Comparison of ENCODE assay signal across 8 cellular contexts in the genomic region with DNA sequence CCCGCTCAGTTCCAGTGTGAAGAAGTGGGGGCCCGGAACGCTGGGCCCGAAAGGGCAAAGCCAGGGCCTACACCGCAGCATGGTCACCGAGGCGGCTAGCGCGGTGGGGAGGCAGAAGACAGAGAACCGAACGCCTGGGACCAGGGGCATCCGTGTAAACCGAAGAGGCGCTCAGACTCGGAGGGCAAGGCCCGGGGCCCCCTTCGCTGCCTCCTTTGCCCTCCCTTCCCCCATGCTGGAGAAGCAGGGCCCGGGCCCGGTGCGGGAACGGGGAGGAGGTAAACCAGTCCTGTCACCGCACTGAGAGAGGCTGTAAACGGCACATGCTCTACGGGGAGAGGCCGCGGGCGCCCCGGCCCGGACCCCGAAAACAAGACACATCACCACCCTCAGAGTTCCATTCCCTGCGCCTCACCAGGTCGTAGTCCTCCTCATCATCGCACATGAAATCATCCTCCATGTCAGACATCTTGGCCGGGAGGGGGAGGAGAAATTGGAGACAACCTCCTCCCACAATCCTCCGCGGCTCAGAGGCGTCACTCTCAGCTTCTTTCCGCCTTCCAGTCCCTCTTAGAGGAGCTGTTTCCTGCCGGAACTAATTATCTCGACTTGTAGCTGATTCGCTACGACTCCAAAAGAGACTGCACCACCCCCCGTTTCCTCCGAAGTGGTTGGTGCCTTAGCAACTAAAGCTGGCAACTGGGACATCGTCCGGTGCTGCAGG. TPM values are rescaled to one million over a fixed set of nuclear protein-coding genes. Genes with fewer than 3 reads are reported as not detected.
DNase-seq lines count a peak whose midpoint lies in the region; ATAC-seq and TF ChIP-seq lines count a peak whose summit lies in the region.

TSS of gene COPS2 (minus strand) at position 490 of the 724 bp plus-strand sequence. CDS start at position 469, 21 bp downstream.

- no peaks in the 10 kb centered on the region for H3K9me3 ChIP-seq in upper lobe of right lung

- ATAC-seq in HG02870 (IDR thresholded peaks at IDR 0.05; ENCODE audit: unreplicated experiment) (peak; percentile 82), left cardiac atrium (peak; percentile 99), upper lobe of right lung (peak; percentile 100)

- peaks cover 24% of the 10 kb centered on the region for H3K4me1 ChIP-seq in upper lobe of right lung

- H3K27me3 ChIP-seq in upper lobe of right lung, result no peaks in the 10 kb centered on the region

- H3K27ac ChIP-seq in upper lobe of right lung, result peak within 1 kb of the TSS; percentile 88

- H3K27ac Mint-ChIP-seq in T-helper 1 cell treated with Interleukin-12 subunit alpha and Interleukin-12 subunit beta and Interleukin-4 antibody, amounts not matched to agents 30 μg/mL and 1 μg/mL, for 36 hours, result peak within 1 kb of the TSS; percentile 99

- no peaks in the 10 kb centered on the region for H3K9me3 Mint-ChIP-seq in T-helper 1 cell treated with Interleukin-12 subunit alpha and Interleukin-12 subunit beta and Interleukin-4 antibody, amounts not matched to agents 30 μg/mL and 1 μg/mL, for 36 hours

- H3K27me3 Mint-ChIP-seq in T-helper 1 cell treated with Interleukin-12 subunit alpha and Interleukin-12 subunit beta and Interleukin-4 antibody, amounts not matched to agents 30 μg/mL and 1 μg/mL, for 36 hours (ENCODE audit: low read depth), result no peaks in the 10 kb centered on the region

- peaks cover 45% of the 10 kb centered on the region for H3K4me1 Mint-ChIP-seq in T-helper 1 cell treated with Interleukin-12 subunit alpha and Interleukin-12 subunit beta and Interleukin-4 antibody, amounts not matched to agents 30 μg/mL and 1 μg/mL, for 36 hours (ENCODE audit: low read depth)

- peak within 1 kb of the TSS; percentile 100 for H3K4me3 Mint-ChIP-seq in T-helper 1 cell treated with Interleukin-12 subunit alpha and Interleukin-12 subunit beta and Interleukin-4 antibody, amounts not matched to agents 30 μg/mL and 1 μg/mL, for 36 hours

- intact Hi-C loops in left cardiac atrium (cut with DNase I), result no loop called here
- intact Hi-C loops in posterior vena cava (cut with DNase I), result loop anchor here in 1 of 2 donors (10.0 kb wide), 1 partner anchor 290 kb away; no protein-coding TSS in a partner anchor
- intact Hi-C loops in upper lobe of right lung (cut with DNase I), result no loop called here

- H3K36me3 Mint-ChIP-seq in T-helper 1 cell treated with Interleukin-12 subunit alpha and Interleukin-12 subunit beta and Interleukin-4 antibody, amounts not matched to agents 30 μg/mL and 1 μg/mL, for 36 hours (ENCODE audit: low read depth), result peaks cover 9% of the 10 kb centered on the region

- H3K36me3 ChIP-seq in upper lobe of right lung, result no peaks in the 10 kb centered on the region

- peak within 1 kb of the TSS; percentile 94 for H3K4me3 ChIP-seq in upper lobe of right lung

- TF ChIP-seq CTCF in GM13976 (IDR thresholded peaks at IDR 0.05; ENCODE audit: borderline replicate concordance, control extremely low read depth, extremely low read depth, insufficient read depth, missing control alignments) (no peak), upper lobe of right lung (IDR thresholded peaks at IDR 0.05) (no peak)

- peak; percentile 87 for DNase-seq in GM13976 (ENCODE audit: low spot score)
- peak; percentile 91 for DNase-seq in NCI-H146 treated with DMSO at 0.1 percent for 48 hours (lab: John Stamatoyannopoulos, UW; ENCODE audit: unreplicated experiment)
- DNase-seq in amniotic stem cell (lab: John Stamatoyannopoulos, UW), result peak; percentile 97
- DNase-seq in left cardiac atrium, result peak; percentile 91
- peak; percentile 97 for DNase-seq in posterior vena cava (ENCODE audit: low spot score)
- DNase-seq in upper lobe of right lung, result peak; percentile 92

- in situ Hi-C loops in GM13976 (cut with MboI; ENCODE audit: low sequenced_read_pairs, unreplicated experiment), result loop anchor here (10.0 kb wide), 1 partner anchor 290 kb away; no protein-coding TSS in a partner anchor

RNA-seq across cellular contexts. Expression of gene COPS2, which starts in this region (rescaled TPM):
- total RNA-seq in left cardiac atrium (10 to 100 TPM; 60.3 to 70.9 TPM), posterior vena cava (10 to 100 TPM; 80.8 to 82.4 TPM), upper lobe of right lung (57.2 TPM)

Comparison
In these comparisons a context has a peak if more than half of its experiments do, and no peak if none do; other contexts are left out.
1. Peak in every context shown above with its lines: DNase-seq, ATAC-seq, H3K4me3 ChIP-seq and H3K27ac ChIP-seq.